1 cellular context compared by ENCODE assay signal in genomic region chr10:59079386-59080226, GRCh38.
TF ChIP-seq lines count a peak whose summit lies in the region.

No MANE protein-coding gene starts in this region.

TF ChIP-seq in HepG2, 621 proteins besides CTCF, POLR2A, EP300 and RAD21 (continued from another document):
- TF ChIP-seq MAFK (conservative IDR thresholded peaks at IDR 0.05 in 1 of 2, IDR thresholded peaks at IDR 0.05 in 1 of 2; ENCODE audit: low read length in 2 of 2) = peak; percentile 27 to 46; a peak in 3 of 4 replicates
- TF ChIP-seq SALL2 (CRISPR knock-in tag; IDR thresholded peaks at IDR 0.05) = no peak
- no peak for TF ChIP-seq ZNF296 (CRISPR knock-in tag; conservative IDR thresholded peaks at IDR 0.05)
- TF ChIP-seq ZNF782 (CRISPR knock-in tag; IDR thresholded peaks at IDR 0.05; ENCODE audit: borderline replicate concordance) = no peak
